ENCODE assay signal across 1 cellular context in the genomic region with DNA sequence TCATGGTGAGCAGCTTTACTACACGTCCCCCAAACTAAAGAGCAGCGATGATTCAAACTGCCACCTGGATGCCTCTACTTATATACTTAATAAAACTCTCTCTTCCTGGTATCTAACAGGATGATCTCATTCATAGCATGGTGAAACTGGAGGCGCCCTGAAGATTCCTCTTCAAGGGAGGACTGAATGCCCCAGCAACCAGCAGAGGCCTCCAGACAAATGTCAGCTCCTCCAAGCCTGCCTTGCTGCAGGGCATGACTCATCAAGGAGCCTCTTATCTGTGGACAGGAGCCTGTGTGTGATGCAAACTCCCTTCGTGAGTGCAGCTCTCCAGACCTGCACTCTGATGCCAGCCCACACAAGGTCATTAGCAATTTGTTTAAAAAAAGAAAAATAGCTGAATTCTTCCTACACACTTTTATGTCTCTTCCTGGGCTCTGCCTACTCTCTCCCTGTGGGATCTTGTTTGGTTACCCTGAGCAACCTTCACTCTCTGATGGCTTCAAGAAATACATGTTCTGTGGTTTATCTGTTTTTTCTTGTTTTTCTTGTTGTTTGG.
A peak's percentile ranks its signal among the peaks of the same experiment; 100 is the strongest.
TF ChIP-seq lines count a peak whose summit lies in the region.

No MANE protein-coding gene starts in this region.

TF ChIP-seq in K562, 482 proteins besides CTCF, POLR2A, EP300 and RAD21 (continued from another document and continues in another):
- TF ChIP-seq THAP7 (CRISPR knock-in tag; IDR thresholded peaks at IDR 0.05) (no peak), ELF1 (tag; IDR thresholded peaks at IDR 0.05) (0 out of 2 replicates have a peak, but pooled peaks have one; percentile 6), BRD4 (IDR thresholded peaks at IDR 0.05) (0 out of 2 replicates have a peak, but pooled peaks have one; percentile 15), HNRNPUL1 (IDR thresholded peaks at IDR 0.05; ENCODE audit: low read length) (no peak), NR4A1 (CRISPR knock-in tag; IDR thresholded peaks at IDR 0.05) (no peak), NR4A1 (tag; IDR thresholded peaks at IDR 0.05) (no peak), CBFB (CRISPR knock-in tag; IDR thresholded peaks at IDR 0.05) (no peak), RHOXF2B (CRISPR knock-in tag; conservative IDR thresholded peaks at IDR 0.05) (no peak), USF1 (CRISPR knock-in tag; IDR thresholded peaks at IDR 0.05) (no peak), POLR2AphosphoS2 (IDR thresholded peaks at IDR 0.05; ENCODE audit: low read length) (no peak), ERF (CRISPR knock-in tag; IDR thresholded peaks at IDR 0.05) (no peak), ZC3H8 (IDR thresholded peaks at IDR 0.05) (no peak), NR0B1 (IDR thresholded peaks at IDR 0.05; ENCODE audit: partially characterized antibody) (no peak), MECOM (CRISPR knock-in tag; IDR thresholded peaks at IDR 0.05) (0 out of 2 replicates have a peak, but pooled peaks have one; percentile 42), EZH2 (IDR thresholded peaks at IDR 0.05; ENCODE audit: borderline replicate concordance, low read depth, low read length) (no peak), RBM17 (IDR thresholded peaks at IDR 0.05; ENCODE audit: borderline replicate concordance, low read depth, low read length) (no peak), EGR1 (conservative IDR thresholded peaks at IDR 0.05) (peak; percentile 79), SNRNP70 (optimal IDR thresholded peaks at IDR 0.05; ENCODE audit: low read depth, low read length) (no peak), ZNF146 (CRISPR knock-in tag; IDR thresholded peaks at IDR 0.05; ENCODE audit: unreplicated experiment) (no peak), XRCC5 (IDR thresholded peaks at IDR 0.05; ENCODE audit: low read depth, low read length) (no peak), ZNF3 (CRISPR knock-in tag; IDR thresholded peaks at IDR 0.05) (no peak), ZNF589 (CRISPR knock-in tag; IDR thresholded peaks at IDR 0.05; ENCODE audit: low read depth) (peak; percentile 88), HNRNPH1 (optimal IDR thresholded peaks at IDR 0.05; ENCODE audit: low read depth, low read length) (no peak), ARID3A (IDR thresholded peaks at IDR 0.05; ENCODE audit: borderline replicate concordance, low read depth, low read length) (no peak), RBM14 (IDR thresholded peaks at IDR 0.05; ENCODE audit: borderline replicate concordance, insufficient read depth, low read depth, low read length) (no peak), ZNF143 (CRISPR knock-in tag; IDR thresholded peaks at IDR 0.05) (no peak), ZNF124 (CRISPR knock-in tag; IDR thresholded peaks at IDR 0.05) (no peak), C11orf30 (IDR thresholded peaks at IDR 0.05; ENCODE audit: low read depth) (peak; percentile 72), TAF15 (IDR thresholded peaks at IDR 0.05; ENCODE audit: low read depth, low read length) (no peak), FUS (optimal IDR thresholded peaks at IDR 0.05; ENCODE audit: low read depth, low read length) (no peak), IRF9 (tag; IDR thresholded peaks at IDR 0.05) (peak; percentile 74), HOXB6 (CRISPR knock-in tag; IDR thresholded peaks at IDR 0.05; ENCODE audit: borderline replicate concordance) (no peak), MAFK (IDR thresholded peaks at IDR 0.05; ENCODE audit: low read length) (peak; percentile 79), NFXL1 (CRISPR knock-in tag; IDR thresholded peaks at IDR 0.05) (0 out of 2 replicates have a peak, but pooled peaks have one; percentile 66), RFX5 (IDR thresholded peaks at IDR 0.05; ENCODE audit: low read depth, low read length) (no peak), MYBL2 (IDR thresholded peaks at IDR 0.05; ENCODE audit: low read depth) (no peak), MYBL2 (CRISPR knock-in tag; IDR thresholded peaks at IDR 0.05; ENCODE audit: borderline replicate concordance) (no peak), NR2C1 (IDR thresholded peaks at IDR 0.05) (peak; percentile 26), NR2C1 (tag; IDR thresholded peaks at IDR 0.05) (no peak), SP1 (CRISPR knock-in tag; IDR thresholded peaks at IDR 0.05) (no peak), ZNF584 (CRISPR knock-in tag; IDR thresholded peaks at IDR 0.05; ENCODE audit: low read depth) (no peak; the same call in 1 of the 2 replicates), NKRF (IDR thresholded peaks at IDR 0.05; ENCODE audit: borderline replicate concordance) (no peak), ETV1 (tag; conservative IDR thresholded peaks at IDR 0.05; ENCODE audit: low read depth) (no peak), ZNF277 (CRISPR knock-in tag; IDR thresholded peaks at IDR 0.05; ENCODE audit: borderline replicate concordance) (no peak), ILF3 (IDR thresholded peaks at IDR 0.05; ENCODE audit: borderline replicate concordance) (no peak)
- TF ChIP-seq, protein P1, sequence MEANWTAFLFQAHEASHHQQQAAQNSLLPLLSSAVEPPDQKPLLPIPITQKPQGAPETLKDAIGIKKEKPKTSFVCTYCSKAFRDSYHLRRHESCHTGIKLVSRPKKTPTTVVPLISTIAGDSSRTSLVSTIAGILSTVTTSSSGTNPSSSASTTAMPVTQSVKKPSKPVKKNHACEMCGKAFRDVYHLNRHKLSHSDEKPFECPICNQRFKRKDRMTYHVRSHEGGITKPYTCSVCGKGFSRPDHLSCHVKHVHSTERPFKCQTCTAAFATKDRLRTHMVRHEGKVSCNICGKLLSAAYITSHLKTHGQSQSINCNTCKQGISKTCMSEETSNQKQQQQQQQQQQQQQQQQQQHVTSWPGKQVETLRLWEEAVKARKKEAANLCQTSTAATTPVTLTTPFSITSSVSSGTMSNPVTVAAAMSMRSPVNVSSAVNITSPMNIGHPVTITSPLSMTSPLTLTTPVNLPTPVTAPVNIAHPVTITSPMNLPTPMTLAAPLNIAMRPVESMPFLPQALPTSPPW (CRISPR knock-in tag; IDR thresholded peaks at IDR 0.05): no peak; the same call in 1 of the 2 replicates
- TF ChIP-seq, protein P2, sequence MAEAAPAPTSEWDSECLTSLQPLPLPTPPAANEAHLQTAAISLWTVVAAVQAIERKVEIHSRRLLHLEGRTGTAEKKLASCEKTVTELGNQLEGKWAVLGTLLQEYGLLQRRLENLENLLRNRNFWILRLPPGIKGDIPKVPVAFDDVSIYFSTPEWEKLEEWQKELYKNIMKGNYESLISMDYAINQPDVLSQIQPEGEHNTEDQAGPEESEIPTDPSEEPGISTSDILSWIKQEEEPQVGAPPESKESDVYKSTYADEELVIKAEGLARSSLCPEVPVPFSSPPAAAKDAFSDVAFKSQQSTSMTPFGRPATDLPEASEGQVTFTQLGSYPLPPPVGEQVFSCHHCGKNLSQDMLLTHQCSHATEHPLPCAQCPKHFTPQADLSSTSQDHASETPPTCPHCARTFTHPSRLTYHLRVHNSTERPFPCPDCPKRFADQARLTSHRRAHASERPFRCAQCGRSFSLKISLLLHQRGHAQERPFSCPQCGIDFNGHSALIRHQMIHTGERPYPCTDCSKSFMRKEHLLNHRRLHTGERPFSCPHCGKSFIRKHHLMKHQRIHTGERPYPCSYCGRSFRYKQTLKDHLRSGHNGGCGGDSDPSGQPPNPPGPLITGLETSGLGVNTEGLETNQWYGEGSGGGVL (CRISPR knock-in tag; IDR thresholded peaks at IDR 0.05): no peak
- TF ChIP-seq, protein P3, sequence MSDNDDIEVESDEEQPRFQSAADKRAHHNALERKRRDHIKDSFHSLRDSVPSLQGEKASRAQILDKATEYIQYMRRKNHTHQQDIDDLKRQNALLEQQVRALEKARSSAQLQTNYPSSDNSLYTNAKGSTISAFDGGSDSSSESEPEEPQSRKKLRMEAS (CRISPR knock-in tag; IDR thresholded peaks at IDR 0.05): no peak; the same call in 1 of the 2 replicates
- TF ChIP-seq, protein P4, sequence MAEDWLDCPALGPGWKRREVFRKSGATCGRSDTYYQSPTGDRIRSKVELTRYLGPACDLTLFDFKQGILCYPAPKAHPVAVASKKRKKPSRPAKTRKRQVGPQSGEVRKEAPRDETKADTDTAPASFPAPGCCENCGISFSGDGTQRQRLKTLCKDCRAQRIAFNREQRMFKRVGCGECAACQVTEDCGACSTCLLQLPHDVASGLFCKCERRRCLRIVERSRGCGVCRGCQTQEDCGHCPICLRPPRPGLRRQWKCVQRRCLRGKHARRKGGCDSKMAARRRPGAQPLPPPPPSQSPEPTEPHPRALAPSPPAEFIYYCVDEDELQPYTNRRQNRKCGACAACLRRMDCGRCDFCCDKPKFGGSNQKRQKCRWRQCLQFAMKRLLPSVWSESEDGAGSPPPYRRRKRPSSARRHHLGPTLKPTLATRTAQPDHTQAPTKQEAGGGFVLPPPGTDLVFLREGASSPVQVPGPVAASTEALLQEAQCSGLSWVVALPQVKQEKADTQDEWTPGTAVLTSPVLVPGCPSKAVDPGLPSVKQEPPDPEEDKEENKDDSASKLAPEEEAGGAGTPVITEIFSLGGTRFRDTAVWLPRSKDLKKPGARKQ (CRISPR knock-in tag; IDR thresholded peaks at IDR 0.05): no peak
- TF ChIP-seq, protein P5, sequence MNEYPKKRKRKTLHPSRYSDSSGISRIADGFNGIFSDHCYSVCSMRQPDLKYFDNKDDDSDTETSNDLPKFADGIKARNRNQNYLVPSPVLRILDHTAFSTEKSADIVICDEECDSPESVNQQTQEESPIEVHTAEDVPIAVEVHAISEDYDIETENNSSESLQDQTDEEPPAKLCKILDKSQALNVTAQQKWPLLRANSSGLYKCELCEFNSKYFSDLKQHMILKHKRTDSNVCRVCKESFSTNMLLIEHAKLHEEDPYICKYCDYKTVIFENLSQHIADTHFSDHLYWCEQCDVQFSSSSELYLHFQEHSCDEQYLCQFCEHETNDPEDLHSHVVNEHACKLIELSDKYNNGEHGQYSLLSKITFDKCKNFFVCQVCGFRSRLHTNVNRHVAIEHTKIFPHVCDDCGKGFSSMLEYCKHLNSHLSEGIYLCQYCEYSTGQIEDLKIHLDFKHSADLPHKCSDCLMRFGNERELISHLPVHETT (CRISPR knock-in tag; conservative IDR thresholded peaks at IDR 0.05 in 1 of 2, IDR thresholded peaks at IDR 0.05 in 1 of 2): peak in 1 of 2 experiments; percentile 80; a peak in 1 of 4 replicates
